ENCODE assay signal across 21 cellular contexts in the genomic region with DNA sequence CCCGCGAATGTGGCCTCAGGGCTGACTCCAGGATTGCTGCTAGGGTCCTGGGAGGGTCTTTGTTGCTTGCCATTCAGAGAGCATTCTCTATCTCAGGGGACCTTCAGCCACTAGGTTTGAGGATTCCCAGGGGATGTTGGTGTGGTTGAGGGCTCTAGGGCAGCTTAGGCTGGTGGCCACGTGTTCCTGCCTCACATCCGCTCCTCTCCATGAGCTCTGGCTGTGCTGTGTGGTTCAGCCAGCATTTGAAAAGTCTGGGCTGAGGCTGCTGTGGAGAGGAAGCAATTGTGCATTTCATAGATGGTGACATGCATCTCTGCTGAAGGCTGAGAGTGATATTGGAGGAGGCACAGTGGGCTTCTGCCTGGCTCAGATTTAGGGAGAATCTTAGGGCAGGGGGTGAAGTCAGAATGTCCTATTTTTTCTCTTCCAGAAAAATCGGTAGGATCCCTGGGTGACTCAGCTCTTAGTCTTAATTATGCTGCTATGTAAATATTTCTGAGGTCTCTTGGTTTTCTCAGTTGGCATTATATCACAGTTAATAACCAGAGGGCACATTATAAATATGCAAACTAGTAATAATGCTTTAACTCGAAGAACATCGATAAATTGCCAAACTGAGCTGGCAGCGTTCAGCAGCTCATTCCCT.
DNase-seq lines count a peak whose midpoint lies in the region; ATAC-seq, FAIRE-seq and TF ChIP-seq lines count a peak whose summit lies in the region.
"Had no signal": no experiment of that assay in that cellular context is flagged by ENCODE, and none has a peak within 500 bp of the region (broad histone marks: within the 10 kb centered on the region; RNA-seq: fewer than 3 reads in every experiment).

No MANE protein-coding gene starts in this region.

- POLR2A ChIA-PET in activated CD8-positive, alpha-beta T cell treated with anti-CD3 and anti-CD28 coated beads for 36 hours (lab: Charles Lee): interaction anchor here (0.6 kb wide), 1 partner anchor 9 kb away, joined by 3 read pairs; no protein-coding TSS in a partner anchor

- peaks cover 33% of the 10 kb centered on the region for H3K4me1 Mint-ChIP-seq in activated naive CD4-positive, alpha-beta T cell treated with anti-CD3 and anti-CD28 coated beads for 36 hours (ENCODE audit: low read depth)
- peaks cover 39% of the 10 kb centered on the region for H3K4me1 Mint-ChIP-seq in activated CD8-positive, alpha-beta T cell treated with anti-CD3 and anti-CD28 coated beads for 36 hours (ENCODE audit: low read depth)

- H3K4me2 ChIP-seq in Loucy (ENCODE audit: low read depth, low read length, poor library complexity, severe bottlenecking): peak overlapping the region; percentile 96
- H3K4me2 ChIP-seq: KMS-11 had no signal

- H3K36me3 ChIP-seq in Loucy (ENCODE audit: insufficient read depth, low read length) (no peaks in the 10 kb centered on the region), spleen (no peaks in the 10 kb centered on the region), pancreas (no peaks in the 10 kb centered on the region)
- H3K36me3 ChIP-seq: sigmoid colon had no signal

- no peak overlapping the region for H3K4me3 Mint-ChIP-seq in activated naive CD4-positive, alpha-beta T cell treated with anti-CD3 and anti-CD28 coated beads for 36 hours
- H3K4me3 Mint-ChIP-seq in activated CD8-positive, alpha-beta T cell treated with anti-CD3 and anti-CD28 coated beads for 36 hours: no peak overlapping the region
- H3K4me3 Mint-ChIP-seq: activated CD4-positive, alpha-beta T cell treated with anti-CD3 and anti-CD28 coated beads, Interleukin-2, amount 10 ng/mL, durations not matched to agents 7 days and 5 days; activated naive CD4-positive, alpha-beta T cell treated with anti-CD3 and anti-CD28 coated beads, Interleukin-2, amount 10 ng/mL, durations not matched to agents 7 days and 5 days had no signal

- no peaks in the 10 kb centered on the region for H3K79me2 ChIP-seq in Loucy (ENCODE audit: insufficient read depth, low read length)

- peak overlapping the region; percentile 69 for H3K4me3 ChIP-seq in Loucy (ENCODE audit: low read length, poor library complexity, severe bottlenecking)
- H3K4me3 ChIP-seq in spleen: no peak overlapping the region
- H3K4me3 ChIP-seq in pancreas: no peak overlapping the region
- H3K4me3 ChIP-seq: sigmoid colon had no signal

- H3K4me1 ChIP-seq in Loucy (ENCODE audit: insufficient read depth, low read length, poor library complexity, severe bottlenecking): peaks cover 37% of the 10 kb centered on the region
- H3K4me1 ChIP-seq in spleen: peaks cover 0 to 14% (median 8%) of the 10 kb centered on the region in 6 donors
- no peaks in the 10 kb centered on the region for H3K4me1 ChIP-seq in pancreas

- H3K9ac ChIP-seq in Loucy (ENCODE audit: low read depth, low read length, poor library complexity, severe bottlenecking): peak overlapping the region; percentile 36
- H3K9ac ChIP-seq: KMS-11 had no signal

- no peak for TF ChIP-seq POLR2A in spleen (IDR thresholded peaks at IDR 0.05)

- intact Hi-C loops in activated naive CD4-positive, alpha-beta T cell treated with anti-CD3 and anti-CD28 coated beads for 36 hours (cut with micrococcal nuclease): no loop called here
- intact Hi-C loops in activated CD8-positive, alpha-beta T cell treated with anti-CD3 and anti-CD28 coated beads for 36 hours (cut with micrococcal nuclease): no loop called here
- intact Hi-C loops in spleen (cut with DNase I; ENCODE audit: low total_unique reads) (no loop called here), pancreas (cut with DNase I) (no loop called here)

- H3K27ac Mint-ChIP-seq in activated naive CD4-positive, alpha-beta T cell treated with anti-CD3 and anti-CD28 coated beads for 36 hours: no peak overlapping the region
- H3K27ac Mint-ChIP-seq in activated CD8-positive, alpha-beta T cell treated with anti-CD3 and anti-CD28 coated beads for 36 hours: no peak overlapping the region
- H3K27ac Mint-ChIP-seq: activated CD4-positive, alpha-beta T cell treated with anti-CD3 and anti-CD28 coated beads, Interleukin-2, amount 10 ng/mL, durations not matched to agents 7 days and 5 days; activated naive CD4-positive, alpha-beta T cell treated with anti-CD3 and anti-CD28 coated beads, Interleukin-2, amount 10 ng/mL, durations not matched to agents 7 days and 5 days had no signal

- H3K9me3 ChIP-seq in Loucy (ENCODE audit: insufficient read depth, low read depth, low read length): no peaks in the 10 kb centered on the region
- no peaks in the 10 kb centered on the region for H3K9me3 ChIP-seq in spleen
- no peaks in the 10 kb centered on the region for H3K9me3 ChIP-seq in pancreas
- H3K9me3 ChIP-seq: sigmoid colon had no signal

- H3K9me2 ChIP-seq in Loucy (replicated peaks; ENCODE audit: low read depth, low read length): no peaks in the 10 kb centered on the region

- H3F3A ChIP-seq in Loucy (ENCODE audit: low read depth): peaks cover 7% of the 10 kb centered on the region

- no peaks in the 10 kb centered on the region for H3K9me3 Mint-ChIP-seq in activated naive CD4-positive, alpha-beta T cell treated with anti-CD3 and anti-CD28 coated beads for 36 hours
- no peaks in the 10 kb centered on the region for H3K9me3 Mint-ChIP-seq in activated CD8-positive, alpha-beta T cell treated with anti-CD3 and anti-CD28 coated beads for 36 hours
- H3K9me3 Mint-ChIP-seq: activated CD4-positive, alpha-beta T cell treated with anti-CD3 and anti-CD28 coated beads, Interleukin-2, amount 10 ng/mL, durations not matched to agents 7 days and 5 days; activated naive CD4-positive, alpha-beta T cell treated with anti-CD3 and anti-CD28 coated beads, Interleukin-2, amount 10 ng/mL, durations not matched to agents 7 days and 5 days had no signal

- ATAC-seq in activated CD8-positive, alpha-beta T cell treated with anti-CD3 and anti-CD28 coated beads for 36 hours: no peak
- no peak for ATAC-seq in pancreas
- ATAC-seq in GM18867 (IDR thresholded peaks at IDR 0.05; ENCODE audit: unreplicated experiment): no peak
- ATAC-seq: SK-N-SH treated with all-trans-retinoic acid at 6 μM for 48 hours had no signal

- H2AFZ ChIP-seq in Loucy (ENCODE audit: low read length): peak overlapping the region; percentile 81

- CTCF ChIA-PET in activated naive CD4-positive, alpha-beta T cell treated with anti-CD3 and anti-CD28 coated beads for 36 hours (lab: Charles Lee): interaction anchor here (1.0 to 1.9 kb wide), 2 partner anchors 75 to 248 kb away, joined by 3 to 4 read pairs; no protein-coding TSS in a partner anchor
- CTCF ChIA-PET in activated CD8-positive, alpha-beta T cell treated with anti-CD3 and anti-CD28 coated beads for 36 hours (lab: Charles Lee): interaction anchor here (1.2 kb wide), 1 partner anchor 39 kb away, joined by 3 read pairs; no protein-coding TSS in a partner anchor

- 52 to 69% (median 62%) methylated on average over 8 of the region's 8 CpGs for WGBS in spleen, 5 donors
- 62 to 67% methylated on average over 8 of the region's 8 CpGs for WGBS in pancreas, 2 donors

- TF ChIP-seq CTCF in Loucy (conservative IDR thresholded peaks at IDR 0.05; ENCODE audit: low read length) (no peak), spleen (IDR thresholded peaks at IDR 0.05 in 8 of 11, conservative IDR thresholded peaks at IDR 0.05 in 3 of 11) (no peak), pancreas (IDR thresholded peaks at IDR 0.05) (no peak)
- TF ChIP-seq CTCF in activated CD8-positive, alpha-beta T cell treated with anti-CD3 and anti-CD28 coated beads for 36 hours (IDR thresholded peaks at IDR 0.05): no peak

- H3K36me3 Mint-ChIP-seq in activated naive CD4-positive, alpha-beta T cell treated with anti-CD3 and anti-CD28 coated beads for 36 hours (ENCODE audit: low read depth): no peaks in the 10 kb centered on the region
- H3K36me3 Mint-ChIP-seq in activated CD8-positive, alpha-beta T cell treated with anti-CD3 and anti-CD28 coated beads for 36 hours (ENCODE audit: low read depth): no peaks in the 10 kb centered on the region
- H3K36me3 Mint-ChIP-seq: activated naive CD4-positive, alpha-beta T cell treated with anti-CD3 and anti-CD28 coated beads, Interleukin-2, amount 10 ng/mL, durations not matched to agents 7 days and 5 days had no signal

- peaks cover 25% of the 10 kb centered on the region for H3K27me3 Mint-ChIP-seq in activated naive CD4-positive, alpha-beta T cell treated with anti-CD3 and anti-CD28 coated beads for 36 hours (ENCODE audit: low read depth)
- H3K27me3 Mint-ChIP-seq in activated CD8-positive, alpha-beta T cell treated with anti-CD3 and anti-CD28 coated beads for 36 hours: peaks cover 36% of the 10 kb centered on the region

- peak; percentile 14 for DNase-seq in activated naive CD4-positive, alpha-beta T cell treated with anti-CD3 and anti-CD28 coated beads for 36 hours
- DNase-seq in activated naive CD4-positive, alpha-beta T cell treated with Interleukin-2 at 50 U/mL for 16 hours: no peak
- peak; percentile 28 for DNase-seq in activated CD8-positive, alpha-beta T cell treated with anti-CD3 and anti-CD28 coated beads for 36 hours
- DNase-seq in spleen (peak; percentile 39), Ammon's horn (ENCODE audit: low spot score) (no peak), pancreas (no peak)
- DNase-seq: activated CD4-positive, alpha-beta T cell treated with anti-CD3 and anti-CD28 coated beads, Interleukin-2, amount 10 ng/mL, durations not matched to agents 7 days and 5 days; activated naive CD4-positive, alpha-beta T cell treated with anti-CD3 and anti-CD28 coated beads, Interleukin-2, amount 10 ng/mL, durations not matched to agents 7 days and 5 days; activated T-cell treated with anti-CD3 and anti-CD28 coated beads for 4 hours; COR-L47; GOT3; NCI-H187; NCI-H446; sigmoid colon; stimulated activated CD4-positive, alpha-beta T cell treated with anti-CD3 and anti-CD28 coated beads, Interleukin-2, amount 100 ng/mL, for 48 hours; substantia nigra had no signal

- FAIRE-seq in pancreas (lab: Jason Lieb, UNC): no peak

- no peaks in the 10 kb centered on the region for H3K27me3 ChIP-seq in Loucy (ENCODE audit: insufficient read depth, low read length, poor library complexity, severe bottlenecking)
- peaks cover 0 to 80% (median 15%) of the 10 kb centered on the region in 7 donors for H3K27me3 ChIP-seq in spleen (replicated peaks in 1 of 7)
- no peaks in the 10 kb centered on the region for H3K27me3 ChIP-seq in pancreas

- no peak overlapping the region for H3K27ac ChIP-seq in spleen
- H3K27ac ChIP-seq in pancreas: no peak overlapping the region
- H3K27ac ChIP-seq: HL-60, KMS-11, sigmoid colon had no signal

- no peaks in the 10 kb centered on the region for H4K20me1 ChIP-seq in Loucy (ENCODE audit: insufficient read depth, low read length, poor library complexity, severe bottlenecking)

Comparison
In these comparisons a context has a peak if more than half of its experiments do, and no peak if none do; other contexts are left out.
1. DNase-seq: peak in activated naive CD4-positive, alpha-beta T cell treated with anti-CD3 and anti-CD28 coated beads for 36 hours (single experiment), activated CD8-positive, alpha-beta T cell treated with anti-CD3 and anti-CD28 coated beads for 36 hours (single experiment) and spleen (single experiment); none in activated naive CD4-positive, alpha-beta T cell treated with Interleukin-2 at 50 U/mL for 16 hours (single experiment), Ammon's horn (single experiment) and pancreas (0 of 6).